ENCODE assay signal across 8 cellular contexts in genomic region chr2:190627881-190628412, GRCh38. TPM values are rescaled to one million over a fixed set of nuclear protein-coding genes. Genes with fewer than 3 reads are reported as not detected.
DNase-seq lines count a peak whose midpoint lies in the region; ATAC-seq and TF ChIP-seq lines count a peak whose summit lies in the region.

No MANE protein-coding gene starts in this region.

- in situ Hi-C loops in G401 (cut with HindIII; ENCODE audit: low sequenced_read_pairs), result no loop called here

- H3K36me3 ChIP-seq in heart right ventricle, result no peaks in the 10 kb centered on the region
- H3K36me3 ChIP-seq in WERI-Rb-1, result no peaks in the 10 kb centered on the region

- ATAC-seq in GM21723 (IDR thresholded peaks at IDR 0.05; ENCODE audit: unreplicated experiment) (peak; percentile 83), heart right ventricle (peak; percentile 85 to 93 (median 90))

- peaks cover 0 to 11% (median 0%) of the 10 kb centered on the region in 11 donors for H3K9me3 ChIP-seq in heart right ventricle
- no peaks in the 10 kb centered on the region for H3K9me3 ChIP-seq in WERI-Rb-1 (ENCODE audit: severe bottlenecking)

- peak overlapping the region in 9 of 10 donors; percentile 33 to 60 (median 56) for H3K4me3 ChIP-seq in heart right ventricle
- peak overlapping the region; percentile 54 for H3K4me3 ChIP-seq in retinal pigment epithelial cell (ENCODE audit: low read length)
- no peak overlapping the region for H3K4me3 ChIP-seq in WERI-Rb-1 (ENCODE audit: low read depth, low read length)

- peak overlapping the region; percentile 66 to 89 (median 78) for H3K27ac ChIP-seq in heart right ventricle
- no peak overlapping the region for H3K27ac ChIP-seq in WERI-Rb-1

- no peaks in the 10 kb centered on the region for H3K27me3 ChIP-seq in heart right ventricle
- no peaks in the 10 kb centered on the region for H3K27me3 ChIP-seq in WERI-Rb-1 (ENCODE audit: insufficient read depth, low read depth, severe bottlenecking)

- DNase-seq in G401 (ENCODE audit: low spot score), result peak; percentile 88
- DNase-seq in NCI-H1417 (lab: John Stamatoyannopoulos, UW), result peak in 2 of 3 experiments; percentile 85 to 95
- DNase-seq in activated naive CD4-positive, alpha-beta T cell treated with anti-CD3 and anti-CD28 coated beads, Interleukin-2, amount 50 U/mL, for 16 hours, result peak; percentile 26
- DNase-seq in heart right ventricle, result peak; percentile 59 to 62
- no peak for DNase-seq in retinal pigment epithelial cell (ENCODE audit: low read depth)
- DNase-seq in COLO829 (ENCODE audit: low spot score), result no peak
- no peak for DNase-seq in WERI-Rb-1

- H3K4me1 ChIP-seq in heart right ventricle, result peaks cover 0 to 36% (median 18%) of the 10 kb centered on the region in 9 donors

- intact Hi-C loops in heart right ventricle (cut with DNase I), result loop anchor here in 2 of 10 donors (5.0 to 10.0 kb wide), 3 partner anchors 46 to 93 kb away; partner anchors contain the start of gene NEMP2 (in 1 of the 2)

- 7 to 10% methylated on average over 22 of the region's 22 CpGs for WGBS in heart right ventricle, 2 donors

- TF ChIP-seq CTCF in heart right ventricle (IDR thresholded peaks at IDR 0.05) (no peak), retinal pigment epithelial cell (conservative IDR thresholded peaks at IDR 0.05; ENCODE audit: low read depth, low read length) (no peak), WERI-Rb-1 (IDR thresholded peaks at IDR 0.05; ENCODE audit: low read depth, low read length) (no peak)

RNA-seq across cellular contexts. Expression of gene NAB1, which starts 20.9 kb away (rescaled TPM):
- total RNA-seq in G401 (2014; rRNA removed; shearing (Covaris generic)), result 2.1 and 3.3 TPM in 2 replicates
- 10 to 100 TPM; 22.7 to 41.5 (median 28.4) TPM for total RNA-seq in heart right ventricle
- polyA plus RNA-seq in heart right ventricle, result 10 to 100 TPM in 1 of 2 donors, 1 to 10 TPM in 1; 9.3 to 18.9 TPM

Comparison
In these comparisons a context has a peak if more than half of its experiments do, and no peak if none do; other contexts are left out.
1. DNase-seq: peak in G401 (single experiment), NCI-H1417 (2 of 3), activated naive CD4-positive, alpha-beta T cell treated with anti-CD3 and anti-CD28 coated beads, Interleukin-2, amount 50 U/mL, for 16 hours (single experiment) and heart right ventricle (2 of 2); none in retinal pigment epithelial cell (single experiment), COLO829 (single experiment) and WERI-Rb-1 (single experiment).